1 cellular context compared by ENCODE assay signal in the genomic region with DNA sequence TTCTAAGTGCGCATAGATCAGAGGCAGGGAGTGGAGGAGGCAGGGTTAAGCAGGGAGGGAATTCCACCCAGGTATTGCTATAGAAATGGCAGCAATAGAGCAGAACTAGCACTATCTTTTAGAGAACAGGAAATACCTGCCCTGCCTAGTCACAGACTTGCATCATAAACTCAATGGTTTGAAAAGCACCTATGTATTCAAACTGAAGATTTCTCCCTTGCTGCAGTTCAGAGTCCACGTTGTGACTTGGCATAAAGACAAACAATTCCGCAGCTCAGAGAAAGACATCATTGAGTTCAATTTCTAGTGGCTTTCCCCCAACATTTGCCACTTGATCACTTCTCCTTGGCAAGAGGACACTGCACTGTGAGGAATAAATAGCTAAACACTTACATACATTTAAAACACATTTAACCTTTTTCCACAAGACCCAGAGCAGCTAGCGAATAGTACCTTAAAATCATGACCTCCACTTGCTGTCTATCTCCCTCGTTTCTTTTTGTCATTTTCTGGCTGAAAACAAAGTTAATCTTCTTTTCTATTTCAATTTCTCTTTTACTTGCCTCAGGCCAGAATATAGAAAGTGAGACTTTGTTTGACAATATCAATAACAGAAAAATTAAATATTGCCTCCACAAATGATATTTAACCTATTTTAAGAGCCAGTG.
TF ChIP-seq lines count a peak whose summit lies in the region.

No MANE protein-coding gene starts in this region.

TF ChIP-seq in HepG2, 621 proteins besides CTCF, POLR2A, EP300 and RAD21 (continued from another document and continues in another):
- TF ChIP-seq, protein P1, sequence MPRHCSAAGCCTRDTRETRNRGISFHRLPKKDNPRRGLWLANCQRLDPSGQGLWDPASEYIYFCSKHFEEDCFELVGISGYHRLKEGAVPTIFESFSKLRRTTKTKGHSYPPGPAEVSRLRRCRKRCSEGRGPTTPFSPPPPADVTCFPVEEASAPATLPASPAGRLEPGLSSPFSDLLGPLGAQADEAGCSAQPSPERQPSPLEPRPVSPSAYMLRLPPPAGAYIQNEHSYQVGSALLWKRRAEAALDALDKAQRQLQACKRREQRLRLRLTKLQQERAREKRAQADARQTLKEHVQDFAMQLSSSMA (CRISPR knock-in tag; IDR thresholded peaks at IDR 0.05), result no peak
- TF ChIP-seq SAFB2 (CRISPR knock-in tag; IDR thresholded peaks at IDR 0.05; ENCODE audit: borderline replicate concordance, low read depth), result no peak
- no peak for TF ChIP-seq ZSCAN21 (CRISPR knock-in tag; IDR thresholded peaks at IDR 0.05; ENCODE audit: borderline replicate concordance)
- no peak for TF ChIP-seq PHF8 (CRISPR knock-in tag; IDR thresholded peaks at IDR 0.05)
- TF ChIP-seq, protein P2, sequence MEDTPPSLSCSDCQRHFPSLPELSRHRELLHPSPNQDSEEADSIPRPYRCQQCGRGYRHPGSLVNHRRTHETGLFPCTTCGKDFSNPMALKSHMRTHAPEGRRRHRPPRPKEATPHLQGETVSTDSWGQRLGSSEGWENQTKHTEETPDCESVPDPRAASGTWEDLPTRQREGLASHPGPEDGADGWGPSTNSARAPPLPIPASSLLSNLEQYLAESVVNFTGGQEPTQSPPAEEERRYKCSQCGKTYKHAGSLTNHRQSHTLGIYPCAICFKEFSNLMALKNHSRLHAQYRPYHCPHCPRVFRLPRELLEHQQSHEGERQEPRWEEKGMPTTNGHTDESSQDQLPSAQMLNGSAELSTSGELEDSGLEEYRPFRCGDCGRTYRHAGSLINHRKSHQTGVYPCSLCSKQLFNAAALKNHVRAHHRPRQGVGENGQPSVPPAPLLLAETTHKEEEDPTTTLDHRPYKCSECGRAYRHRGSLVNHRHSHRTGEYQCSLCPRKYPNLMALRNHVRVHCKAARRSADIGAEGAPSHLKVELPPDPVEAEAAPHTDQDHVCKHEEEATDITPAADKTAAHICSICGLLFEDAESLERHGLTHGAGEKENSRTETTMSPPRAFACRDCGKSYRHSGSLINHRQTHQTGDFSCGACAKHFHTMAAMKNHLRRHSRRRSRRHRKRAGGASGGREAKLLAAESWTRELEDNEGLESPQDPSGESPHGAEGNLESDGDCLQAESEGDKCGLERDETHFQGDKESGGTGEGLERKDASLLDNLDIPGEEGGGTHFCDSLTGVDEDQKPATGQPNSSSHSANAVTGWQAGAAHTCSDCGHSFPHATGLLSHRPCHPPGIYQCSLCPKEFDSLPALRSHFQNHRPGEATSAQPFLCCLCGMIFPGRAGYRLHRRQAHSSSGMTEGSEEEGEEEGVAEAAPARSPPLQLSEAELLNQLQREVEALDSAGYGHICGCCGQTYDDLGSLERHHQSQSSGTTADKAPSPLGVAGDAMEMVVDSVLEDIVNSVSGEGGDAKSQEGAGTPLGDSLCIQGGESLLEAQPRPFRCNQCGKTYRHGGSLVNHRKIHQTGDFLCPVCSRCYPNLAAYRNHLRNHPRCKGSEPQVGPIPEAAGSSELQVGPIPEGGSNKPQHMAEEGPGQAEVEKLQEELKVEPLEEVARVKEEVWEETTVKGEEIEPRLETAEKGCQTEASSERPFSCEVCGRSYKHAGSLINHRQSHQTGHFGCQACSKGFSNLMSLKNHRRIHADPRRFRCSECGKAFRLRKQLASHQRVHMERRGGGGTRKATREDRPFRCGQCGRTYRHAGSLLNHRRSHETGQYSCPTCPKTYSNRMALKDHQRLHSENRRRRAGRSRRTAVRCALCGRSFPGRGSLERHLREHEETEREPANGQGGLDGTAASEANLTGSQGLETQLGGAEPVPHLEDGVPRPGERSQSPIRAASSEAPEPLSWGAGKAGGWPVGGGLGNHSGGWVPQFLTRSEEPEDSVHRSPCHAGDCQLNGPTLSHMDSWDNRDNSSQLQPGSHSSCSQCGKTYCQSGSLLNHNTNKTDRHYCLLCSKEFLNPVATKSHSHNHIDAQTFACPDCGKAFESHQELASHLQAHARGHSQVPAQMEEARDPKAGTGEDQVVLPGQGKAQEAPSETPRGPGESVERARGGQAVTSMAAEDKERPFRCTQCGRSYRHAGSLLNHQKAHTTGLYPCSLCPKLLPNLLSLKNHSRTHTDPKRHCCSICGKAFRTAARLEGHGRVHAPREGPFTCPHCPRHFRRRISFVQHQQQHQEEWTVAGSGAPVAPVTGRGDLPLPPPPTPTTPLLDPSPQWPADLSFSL (CRISPR knock-in tag; IDR thresholded peaks at IDR 0.05), result no peak
- TF ChIP-seq RXRB (CRISPR knock-in tag; IDR thresholded peaks at IDR 0.05; ENCODE audit: borderline replicate concordance), result peak; percentile 76
- TF ChIP-seq ZNF7 (CRISPR knock-in tag; IDR thresholded peaks at IDR 0.05), result 0 out of 2 replicates have a peak, but pooled peaks have one; percentile 4
- TF ChIP-seq ELF1 (CRISPR knock-in tag; IDR thresholded peaks at IDR 0.05), result peak; percentile 66; the same call in 1 of the 2 replicates
- TF ChIP-seq NCOA2 (CRISPR knock-in tag; IDR thresholded peaks at IDR 0.05), result peak; percentile 94
- TF ChIP-seq, protein P3, sequence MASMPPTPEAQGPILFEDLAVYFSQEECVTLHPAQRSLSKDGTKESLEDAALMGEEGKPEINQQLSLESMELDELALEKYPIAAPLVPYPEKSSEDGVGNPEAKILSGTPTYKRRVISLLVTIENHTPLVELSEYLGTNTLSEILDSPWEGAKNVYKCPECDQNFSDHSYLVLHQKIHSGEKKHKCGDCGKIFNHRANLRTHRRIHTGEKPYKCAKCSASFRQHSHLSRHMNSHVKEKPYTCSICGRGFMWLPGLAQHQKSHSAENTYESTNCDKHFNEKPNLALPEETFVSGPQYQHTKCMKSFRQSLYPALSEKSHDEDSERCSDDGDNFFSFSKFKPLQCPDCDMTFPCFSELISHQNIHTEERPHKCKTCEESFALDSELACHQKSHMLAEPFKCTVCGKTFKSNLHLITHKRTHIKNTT (CRISPR knock-in tag; IDR thresholded peaks at IDR 0.05), result no peak
- TF ChIP-seq, protein P4, sequence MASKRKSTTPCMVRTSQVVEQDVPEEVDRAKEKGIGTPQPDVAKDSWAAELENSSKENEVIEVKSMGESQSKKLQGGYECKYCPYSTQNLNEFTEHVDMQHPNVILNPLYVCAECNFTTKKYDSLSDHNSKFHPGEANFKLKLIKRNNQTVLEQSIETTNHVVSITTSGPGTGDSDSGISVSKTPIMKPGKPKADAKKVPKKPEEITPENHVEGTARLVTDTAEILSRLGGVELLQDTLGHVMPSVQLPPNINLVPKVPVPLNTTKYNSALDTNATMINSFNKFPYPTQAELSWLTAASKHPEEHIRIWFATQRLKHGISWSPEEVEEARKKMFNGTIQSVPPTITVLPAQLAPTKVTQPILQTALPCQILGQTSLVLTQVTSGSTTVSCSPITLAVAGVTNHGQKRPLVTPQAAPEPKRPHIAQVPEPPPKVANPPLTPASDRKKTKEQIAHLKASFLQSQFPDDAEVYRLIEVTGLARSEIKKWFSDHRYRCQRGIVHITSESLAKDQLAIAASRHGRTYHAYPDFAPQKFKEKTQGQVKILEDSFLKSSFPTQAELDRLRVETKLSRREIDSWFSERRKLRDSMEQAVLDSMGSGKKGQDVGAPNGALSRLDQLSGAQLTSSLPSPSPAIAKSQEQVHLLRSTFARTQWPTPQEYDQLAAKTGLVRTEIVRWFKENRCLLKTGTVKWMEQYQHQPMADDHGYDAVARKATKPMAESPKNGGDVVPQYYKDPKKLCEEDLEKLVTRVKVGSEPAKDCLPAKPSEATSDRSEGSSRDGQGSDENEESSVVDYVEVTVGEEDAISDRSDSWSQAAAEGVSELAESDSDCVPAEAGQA (IDR thresholded peaks at IDR 0.05; ENCODE audit: low read depth), result peak; percentile 69; the same call in 1 of the 2 replicates
- TF ChIP-seq, protein P4 (CRISPR knock-in tag; IDR thresholded peaks at IDR 0.05; ENCODE audit: borderline replicate concordance), result no peak
- 0 out of 2 replicates have a peak, but pooled peaks have one; percentile 22 for TF ChIP-seq KDM1A (CRISPR knock-in tag; IDR thresholded peaks at IDR 0.05)
- TF ChIP-seq SP2 (CRISPR knock-in tag; IDR thresholded peaks at IDR 0.05), result no peak
- TF ChIP-seq BORCS8-MEF2B (CRISPR knock-in tag; IDR thresholded peaks at IDR 0.05), result no peak
- TF ChIP-seq, protein P5, sequence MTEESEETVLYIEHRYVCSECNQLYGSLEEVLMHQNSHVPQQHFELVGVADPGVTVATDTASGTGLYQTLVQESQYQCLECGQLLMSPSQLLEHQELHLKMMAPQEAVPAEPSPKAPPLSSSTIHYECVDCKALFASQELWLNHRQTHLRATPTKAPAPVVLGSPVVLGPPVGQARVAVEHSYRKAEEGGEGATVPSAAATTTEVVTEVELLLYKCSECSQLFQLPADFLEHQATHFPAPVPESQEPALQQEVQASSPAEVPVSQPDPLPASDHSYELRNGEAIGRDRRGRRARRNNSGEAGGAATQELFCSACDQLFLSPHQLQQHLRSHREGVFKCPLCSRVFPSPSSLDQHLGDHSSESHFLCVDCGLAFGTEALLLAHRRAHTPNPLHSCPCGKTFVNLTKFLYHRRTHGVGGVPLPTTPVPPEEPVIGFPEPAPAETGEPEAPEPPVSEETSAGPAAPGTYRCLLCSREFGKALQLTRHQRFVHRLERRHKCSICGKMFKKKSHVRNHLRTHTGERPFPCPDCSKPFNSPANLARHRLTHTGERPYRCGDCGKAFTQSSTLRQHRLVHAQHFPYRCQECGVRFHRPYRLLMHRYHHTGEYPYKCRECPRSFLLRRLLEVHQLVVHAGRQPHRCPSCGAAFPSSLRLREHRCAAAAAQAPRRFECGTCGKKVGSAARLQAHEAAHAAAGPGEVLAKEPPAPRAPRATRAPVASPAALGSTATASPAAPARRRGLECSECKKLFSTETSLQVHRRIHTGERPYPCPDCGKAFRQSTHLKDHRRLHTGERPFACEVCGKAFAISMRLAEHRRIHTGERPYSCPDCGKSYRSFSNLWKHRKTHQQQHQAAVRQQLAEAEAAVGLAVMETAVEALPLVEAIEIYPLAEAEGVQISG (CRISPR knock-in tag; IDR thresholded peaks at IDR 0.05), result peak; percentile 40; the same call in 1 of the 2 replicates
- no peak for TF ChIP-seq SALL2 (CRISPR knock-in tag; IDR thresholded peaks at IDR 0.05)
- TF ChIP-seq ZNF224 (CRISPR knock-in tag; IDR thresholded peaks at IDR 0.05), result no peak
- no peak for TF ChIP-seq KDM5B (CRISPR knock-in tag; IDR thresholded peaks at IDR 0.05; ENCODE audit: borderline replicate concordance)
- no peak for TF ChIP-seq SRSF1 (optimal IDR thresholded peaks at IDR 0.05; ENCODE audit: low read depth, low read length)
- no peak for TF ChIP-seq MATR3 (CRISPR knock-in tag; IDR thresholded peaks at IDR 0.05)
- 0 out of 2 replicates have a peak, but pooled peaks have one; percentile 22 for TF ChIP-seq MAZ (IDR thresholded peaks at IDR 0.05; ENCODE audit: borderline replicate concordance, low read depth, low read length)
- TF ChIP-seq MAZ (CRISPR knock-in tag; IDR thresholded peaks at IDR 0.05; ENCODE audit: low read depth), result no peak
- TF ChIP-seq, protein P6, sequence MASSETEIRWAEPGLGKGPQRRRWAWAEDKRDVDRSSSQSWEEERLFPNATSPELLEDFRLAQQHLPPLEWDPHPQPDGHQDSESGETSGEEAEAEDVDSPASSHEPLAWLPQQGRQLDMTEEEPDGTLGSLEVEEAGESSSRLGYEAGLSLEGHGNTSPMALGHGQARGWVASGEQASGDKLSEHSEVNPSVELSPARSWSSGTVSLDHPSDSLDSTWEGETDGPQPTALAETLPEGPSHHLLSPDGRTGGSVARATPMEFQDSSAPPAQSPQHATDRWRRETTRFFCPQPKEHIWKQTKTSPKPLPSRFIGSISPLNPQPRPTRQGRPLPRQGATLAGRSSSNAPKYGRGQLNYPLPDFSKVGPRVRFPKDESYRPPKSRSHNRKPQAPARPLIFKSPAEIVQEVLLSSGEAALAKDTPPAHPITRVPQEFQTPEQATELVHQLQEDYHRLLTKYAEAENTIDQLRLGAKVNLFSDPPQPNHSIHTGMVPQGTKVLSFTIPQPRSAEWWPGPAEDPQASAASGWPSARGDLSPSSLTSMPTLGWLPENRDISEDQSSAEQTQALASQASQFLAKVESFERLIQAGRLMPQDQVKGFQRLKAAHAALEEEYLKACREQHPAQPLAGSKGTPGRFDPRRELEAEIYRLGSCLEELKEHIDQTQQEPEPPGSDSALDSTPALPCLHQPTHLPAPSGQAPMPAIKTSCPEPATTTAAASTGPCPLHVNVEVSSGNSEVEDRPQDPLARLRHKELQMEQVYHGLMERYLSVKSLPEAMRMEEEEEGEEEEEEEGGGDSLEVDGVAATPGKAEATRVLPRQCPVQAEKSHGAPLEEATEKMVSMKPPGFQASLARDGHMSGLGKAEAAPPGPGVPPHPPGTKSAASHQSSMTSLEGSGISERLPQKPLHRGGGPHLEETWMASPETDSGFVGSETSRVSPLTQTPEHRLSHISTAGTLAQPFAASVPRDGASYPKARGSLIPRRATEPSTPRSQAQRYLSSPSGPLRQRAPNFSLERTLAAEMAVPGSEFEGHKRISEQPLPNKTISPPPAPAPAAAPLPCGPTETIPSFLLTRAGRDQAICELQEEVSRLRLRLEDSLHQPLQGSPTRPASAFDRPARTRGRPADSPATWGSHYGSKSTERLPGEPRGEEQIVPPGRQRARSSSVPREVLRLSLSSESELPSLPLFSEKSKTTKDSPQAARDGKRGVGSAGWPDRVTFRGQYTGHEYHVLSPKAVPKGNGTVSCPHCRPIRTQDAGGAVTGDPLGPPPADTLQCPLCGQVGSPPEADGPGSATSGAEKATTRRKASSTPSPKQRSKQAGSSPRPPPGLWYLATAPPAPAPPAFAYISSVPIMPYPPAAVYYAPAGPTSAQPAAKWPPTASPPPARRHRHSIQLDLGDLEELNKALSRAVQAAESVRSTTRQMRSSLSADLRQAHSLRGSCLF (CRISPR knock-in tag; IDR thresholded peaks at IDR 0.05; ENCODE audit: borderline replicate concordance), result no peak
- TF ChIP-seq DR1 (CRISPR knock-in tag; IDR thresholded peaks at IDR 0.05), result no peak
- TF ChIP-seq KLF16 (CRISPR knock-in tag; IDR thresholded peaks at IDR 0.05), result peak in 1 of 2 experiments; percentile 65; a peak in 1 of 4 replicates
- TF ChIP-seq KAT2B (IDR thresholded peaks at IDR 0.05; ENCODE audit: borderline replicate concordance, low read depth, low read length), result no peak
- TF ChIP-seq ASH2L (IDR thresholded peaks at IDR 0.05; ENCODE audit: insufficient read length, low read depth, low read length), result peak; percentile 84
- TF ChIP-seq AGO1 (IDR thresholded peaks at IDR 0.05; ENCODE audit: low read depth, low read length, poor library complexity, severe bottlenecking), result no peak
- no peak for TF ChIP-seq ZFP62 (CRISPR knock-in tag; IDR thresholded peaks at IDR 0.05)
- no peak for TF ChIP-seq ZBTB1 (CRISPR knock-in tag; IDR thresholded peaks at IDR 0.05; ENCODE audit: borderline replicate concordance)
- peak; percentile 67 for TF ChIP-seq GABPB1 (CRISPR knock-in tag; IDR thresholded peaks at IDR 0.05)
- TF ChIP-seq ZNF20 (CRISPR knock-in tag; IDR thresholded peaks at IDR 0.05), result no peak
- TF ChIP-seq FOXA3 (CRISPR knock-in tag; IDR thresholded peaks at IDR 0.05), result peak; percentile 84
- peak; percentile 90 for TF ChIP-seq ZNF792 (CRISPR knock-in tag; IDR thresholded peaks at IDR 0.05)
